In genomic region chr21:15224346-15225086, GRCh38 we compare ENCODE assay signal across 1 cellular context.
TF ChIP-seq lines count a peak whose summit lies in the region.

No MANE protein-coding gene starts in this region.

TF ChIP-seq in A549, 52 proteins besides CTCF, POLR2A, EP300 and RAD21 (continued from another document):
- TF ChIP-seq ESRRA (IDR thresholded peaks at IDR 0.05; ENCODE audit: borderline replicate concordance, low read length) (no peak), ZSCAN20 (CRISPR knock-in tag; IDR thresholded peaks at IDR 0.05) (no peak), TFCP2L1 (CRISPR knock-in tag; IDR thresholded peaks at IDR 0.05) (no peak), NPAS2 (CRISPR knock-in tag; IDR thresholded peaks at IDR 0.05; ENCODE audit: borderline replicate concordance) (no peak), CBX8 (IDR thresholded peaks at IDR 0.05) (no peak), RCOR1 (IDR thresholded peaks at IDR 0.05; ENCODE audit: low read depth, low read length) (no peak), EHF (CRISPR knock-in tag; IDR thresholded peaks at IDR 0.05) (no peak), KDM1A (IDR thresholded peaks at IDR 0.05; ENCODE audit: low read depth) (no peak), NR3C1 (IDR thresholded peaks at IDR 0.05) (no peak), PHF8 (IDR thresholded peaks at IDR 0.05; ENCODE audit: borderline replicate concordance, low read depth) (no peak), PBX3 (IDR thresholded peaks at IDR 0.05) (no peak), HMGXB4 (CRISPR knock-in tag; IDR thresholded peaks at IDR 0.05; ENCODE audit: borderline replicate concordance) (no peak), POLR2AphosphoS2 (conservative IDR thresholded peaks at IDR 0.05; ENCODE audit: low read length) (no peak), RNF2 (IDR thresholded peaks at IDR 0.05; ENCODE audit: borderline replicate concordance, low read depth) (no peak), CHD2 (IDR thresholded peaks at IDR 0.05; ENCODE audit: low read length, partially characterized antibody) (no peak), ATOH8 (CRISPR knock-in tag; IDR thresholded peaks at IDR 0.05; ENCODE audit: low read depth) (no peak), MYC (IDR thresholded peaks at IDR 0.05; ENCODE audit: borderline replicate concordance, low read length) (no peak), HOXA7 (CRISPR knock-in tag; IDR thresholded peaks at IDR 0.05) (no peak), HOXB13 (CRISPR knock-in tag; IDR thresholded peaks at IDR 0.05; ENCODE audit: low read depth) (no peak), NFE2L2 (conservative IDR thresholded peaks at IDR 0.05; ENCODE audit: low read length) (no peak), HEYL (CRISPR knock-in tag; IDR thresholded peaks at IDR 0.05) (no peak), MAX (IDR thresholded peaks at IDR 0.05) (no peak)
